ENCODE assay signal across 15 cellular contexts in the genomic region with DNA sequence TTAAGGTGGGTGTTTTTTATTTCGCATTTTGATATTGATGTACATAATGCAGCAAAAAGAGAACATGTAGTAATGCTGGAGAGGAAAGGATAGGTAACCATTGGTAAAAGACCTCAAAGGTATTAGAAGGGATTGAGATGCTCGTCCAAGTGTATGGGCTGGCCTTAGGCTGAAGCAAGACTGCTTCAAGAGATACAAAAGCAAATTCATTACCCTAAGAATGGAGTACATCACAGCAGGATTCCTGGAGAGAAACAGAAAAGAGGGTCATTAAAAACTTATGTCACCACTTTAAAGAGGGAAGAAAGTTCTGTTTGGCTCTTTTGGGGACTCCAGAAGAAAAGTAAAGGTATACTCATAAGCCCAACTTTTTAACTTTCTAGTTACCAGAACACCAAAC.
"Had no signal": no experiment of that assay in that cellular context is flagged by ENCODE, and none has a peak within 500 bp of the region (broad histone marks: within the 10 kb centered on the region; RNA-seq: fewer than 3 reads in every experiment).

No MANE protein-coding gene starts in this region.

- ATAC-seq: activated CD4-positive, alpha-beta T cell treated with anti-CD3 and anti-CD28 coated beads for 36 hours; heart left ventricle; left ventricle myocardium superior had no signal

- H3K27me3 ChIP-seq: heart left ventricle, thyroid gland had no signal

- H3K27ac ChIP-seq: heart left ventricle, parathyroid adenoma, thyroid gland had no signal

- H3K4me3 Mint-ChIP-seq: activated CD4-positive, alpha-beta memory T cell treated with anti-CD3 and anti-CD28 coated beads, Interleukin-2, amount 10 ng/mL, durations not matched to agents 7 days and 5 days; activated CD4-positive, alpha-beta T cell treated with anti-CD3 and anti-CD28 coated beads for 36 hours had no signal

- DNase-seq: activated CD4-positive, alpha-beta memory T cell treated with anti-CD3 and anti-CD28 coated beads, Interleukin-2, amount 10 ng/mL, durations not matched to agents 7 days and 5 days; activated CD4-positive, alpha-beta T cell treated with anti-CD3 and anti-CD28 coated beads for 36 hours; activated CD8-positive, alpha-beta memory T cell treated with anti-CD3 and anti-CD28 coated beads, Interleukin-2, amount 50 U/mL, for 48 hours; activated naive CD4-positive, alpha-beta T cell; effector CD4-positive, alpha-beta T cell; foreskin melanocyte; heart left ventricle; left ventricle myocardium superior; mesendoderm; retina; stimulated activated CD4-positive, alpha-beta T cell treated with anti-CD3 and anti-CD28 coated beads, Interleukin-4, amount 100 ng/mL, for 1 hour; stimulated activated CD8-positive, alpha-beta memory T cell treated with anti-CD3 and anti-CD28 coated beads, Interleukin-4, amount 100 ng/mL, for 48 hours; T-helper 9 cell; thyroid gland had no signal

- H3K27ac Mint-ChIP-seq: activated CD4-positive, alpha-beta memory T cell treated with anti-CD3 and anti-CD28 coated beads, Interleukin-2, amount 10 ng/mL, durations not matched to agents 7 days and 5 days; activated CD4-positive, alpha-beta T cell treated with anti-CD3 and anti-CD28 coated beads for 36 hours had no signal

- H3K4me3 ChIP-seq: heart left ventricle, thyroid gland had no signal

- H3K36me3 ChIP-seq: heart left ventricle, thyroid gland had no signal

- H3K27me3 Mint-ChIP-seq: activated CD4-positive, alpha-beta memory T cell treated with anti-CD3 and anti-CD28 coated beads, Interleukin-2, amount 10 ng/mL, durations not matched to agents 7 days and 5 days; activated CD4-positive, alpha-beta T cell treated with anti-CD3 and anti-CD28 coated beads for 36 hours had no signal

- H3K4me1 ChIP-seq: parathyroid adenoma, thyroid gland had no signal

- H3K9me3 ChIP-seq: thyroid gland had no signal
